Comparison of ENCODE assay signal across 8 cellular contexts in the genomic region with DNA sequence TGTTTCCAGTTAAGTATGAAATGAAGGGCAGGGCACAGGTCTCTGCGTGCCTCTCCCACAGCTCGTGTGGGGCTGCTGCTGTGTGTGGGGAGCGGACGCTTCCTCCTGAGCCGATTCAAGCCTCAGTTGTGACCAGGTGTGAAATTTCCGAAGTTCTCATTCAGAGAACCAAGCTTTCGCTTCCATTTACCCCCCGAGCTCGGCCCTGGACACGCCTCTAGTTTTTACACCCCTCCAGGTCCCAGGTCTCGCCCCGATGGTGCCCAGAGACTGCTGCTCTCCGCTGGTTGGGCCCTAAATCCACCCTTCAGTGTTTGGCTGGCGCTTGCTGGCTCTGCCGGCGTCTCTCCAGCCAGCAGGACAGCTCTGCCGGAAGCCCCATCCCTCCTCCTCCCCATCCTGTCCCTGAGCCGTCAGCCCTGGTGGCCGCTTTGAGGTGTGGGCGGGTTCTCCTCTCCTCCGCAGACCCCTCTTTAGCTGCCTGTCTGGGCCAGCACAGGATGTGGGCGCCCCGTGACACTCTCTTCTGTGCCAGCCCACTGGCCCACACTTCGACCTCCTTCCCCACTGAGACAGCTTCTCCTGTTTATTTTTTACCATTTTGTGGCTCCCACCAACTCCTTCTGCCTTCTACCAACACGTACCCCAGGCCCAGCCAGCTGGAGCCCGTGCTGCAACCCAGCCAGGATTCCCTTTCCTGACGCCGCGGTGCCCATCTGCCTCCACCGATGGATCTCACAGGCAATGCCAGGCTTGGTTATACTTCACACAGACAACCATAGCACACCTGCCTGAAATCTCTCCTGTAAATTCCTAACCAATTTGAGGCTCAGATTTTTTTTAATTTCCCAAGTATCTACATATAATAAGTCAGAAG.
DNase-seq lines count a peak whose midpoint lies in the region; ATAC-seq and TF ChIP-seq lines count a peak whose summit lies in the region.

No MANE protein-coding gene starts in this region.

- H3K4me2 ChIP-seq in BLaER1: peak overlapping the region; percentile 79

- H3K9ac ChIP-seq in BLaER1: peak overlapping the region; percentile 60

- peak overlapping the region; percentile 34; the same call in 1 of the 2 replicates for H3K4me3 ChIP-seq in BLaER1
- no peak overlapping the region for H3K4me3 ChIP-seq in right lobe of liver
- H3K4me3 ChIP-seq in suprapubic skin: no peak overlapping the region
- H3K4me3 ChIP-seq in stomach: peak overlapping the region in 1 of 4 donors; percentile 21

- H3K27ac ChIP-seq in BLaER1 (peak overlapping the region; percentile 56), right lobe of liver (no peak overlapping the region), suprapubic skin (no peak overlapping the region), stomach (peak overlapping the region in 2 of 5 donors; percentile 11 to 14)

- TF ChIP-seq CTCF in right lobe of liver (IDR thresholded peaks at IDR 0.05): no peak
- no peak for TF ChIP-seq CTCF in suprapubic skin (IDR thresholded peaks at IDR 0.05)
- no peak for TF ChIP-seq CTCF in GM13977 (IDR thresholded peaks at IDR 0.05; ENCODE audit: extremely low read depth, insufficient read depth, missing control alignments)
- TF ChIP-seq CTCF in stomach (IDR thresholded peaks at IDR 0.05): no peak

- no peaks in the 10 kb centered on the region for H4K20me1 ChIP-seq in BLaER1

- H3K4me1 ChIP-seq in BLaER1 (peaks cover 70% of the 10 kb centered on the region), right lobe of liver (peaks cover 0 to 12% (median 5%) of the 10 kb centered on the region in 4 donors), suprapubic skin (peaks cover 19% of the 10 kb centered on the region), stomach (peaks cover 15 to 35% (median 24%) of the 10 kb centered on the region in 4 donors)

- peaks cover 16% of the 10 kb centered on the region for H3K9me3 ChIP-seq in BLaER1
- H3K9me3 ChIP-seq in right lobe of liver: no peaks in the 10 kb centered on the region
- no peaks in the 10 kb centered on the region for H3K9me3 ChIP-seq in suprapubic skin
- peaks cover 0 to 9% (median 0%) of the 10 kb centered on the region in 4 donors for H3K9me3 ChIP-seq in stomach

- ATAC-seq in HG02798 (IDR thresholded peaks at IDR 0.05; ENCODE audit: poor library complexity, unreplicated experiment) (peak; percentile 53), right lobe of liver (peak; percentile 21 to 44 (median 41))

- in situ Hi-C loops in GM13977 (cut with MboI; ENCODE audit: low pct_unique_long_range_greater_than_20kb, low sequenced_read_pairs, unreplicated experiment): no loop called here

- WGBS in right lobe of liver (ENCODE audit: insufficient coverage, low coverage, low lambda C conversion rate, missing lambda C conversion rate): 53% methylated on average over 16 of the region's 30 CpGs
- WGBS in suprapubic skin: 77% methylated on average over 30 of the region's 30 CpGs
- WGBS in stomach, 5 donors: 59 to 72% (median 67%) methylated on average over 30 of the region's 30 CpGs

- H3K36me3 ChIP-seq in BLaER1: no peaks in the 10 kb centered on the region
- H3K36me3 ChIP-seq in right lobe of liver: no peaks in the 10 kb centered on the region
- H3K36me3 ChIP-seq in suprapubic skin: no peaks in the 10 kb centered on the region
- H3K36me3 ChIP-seq in stomach: no peaks in the 10 kb centered on the region

- DNase-seq in activated CD8-positive, alpha-beta memory T cell treated with anti-CD3 and anti-CD28 coated beads, Interleukin-2, amount 50 U/mL, for 4 hours: peak; percentile 56
- DNase-seq in right lobe of liver: peak; percentile 44 to 66 (median 56)
- peak; percentile 61 to 75 for DNase-seq in suprapubic skin (ENCODE audit: low spot score in 2 of 2)
- no peak for DNase-seq in DMS79 (lab: John Stamatoyannopoulos, UW)
- no peak for DNase-seq in GM13977 (ENCODE audit: low spot score)
- no peak for DNase-seq in stomach

- TF ChIP-seq POLR2A in right lobe of liver (IDR thresholded peaks at IDR 0.05): no peak
- TF ChIP-seq POLR2A in suprapubic skin (IDR thresholded peaks at IDR 0.05): no peak
- no peak for TF ChIP-seq POLR2A in stomach (IDR thresholded peaks at IDR 0.05)

- TF ChIP-seq EP300 in suprapubic skin (IDR thresholded peaks at IDR 0.05) (no peak), stomach (IDR thresholded peaks at IDR 0.05) (no peak)

- intact Hi-C loops in right lobe of liver (cut with DNase I): no loop called here
- intact Hi-C loops in stomach (cut with DNase I; ENCODE audit: low total_unique reads): no loop called here

- peaks cover 3% of the 10 kb centered on the region; the same call in 1 of the 2 replicates for H3K27me3 ChIP-seq in BLaER1
- no peaks in the 10 kb centered on the region for H3K27me3 ChIP-seq in right lobe of liver
- peaks cover 26% of the 10 kb centered on the region for H3K27me3 ChIP-seq in suprapubic skin
- H3K27me3 ChIP-seq in stomach: peaks cover 0 to 11% (median 0%) of the 10 kb centered on the region in 3 donors

Comparison
In these comparisons a context has a peak if more than half of its experiments do, and no peak if none do; other contexts are left out.
1. DNase-seq: peak in activated CD8-positive, alpha-beta memory T cell treated with anti-CD3 and anti-CD28 coated beads, Interleukin-2, amount 50 U/mL, for 4 hours (single experiment), right lobe of liver (3 of 3) and suprapubic skin (2 of 2); none in DMS79 (single experiment), GM13977 (single experiment) and stomach (single experiment).